In the genomic region with DNA sequence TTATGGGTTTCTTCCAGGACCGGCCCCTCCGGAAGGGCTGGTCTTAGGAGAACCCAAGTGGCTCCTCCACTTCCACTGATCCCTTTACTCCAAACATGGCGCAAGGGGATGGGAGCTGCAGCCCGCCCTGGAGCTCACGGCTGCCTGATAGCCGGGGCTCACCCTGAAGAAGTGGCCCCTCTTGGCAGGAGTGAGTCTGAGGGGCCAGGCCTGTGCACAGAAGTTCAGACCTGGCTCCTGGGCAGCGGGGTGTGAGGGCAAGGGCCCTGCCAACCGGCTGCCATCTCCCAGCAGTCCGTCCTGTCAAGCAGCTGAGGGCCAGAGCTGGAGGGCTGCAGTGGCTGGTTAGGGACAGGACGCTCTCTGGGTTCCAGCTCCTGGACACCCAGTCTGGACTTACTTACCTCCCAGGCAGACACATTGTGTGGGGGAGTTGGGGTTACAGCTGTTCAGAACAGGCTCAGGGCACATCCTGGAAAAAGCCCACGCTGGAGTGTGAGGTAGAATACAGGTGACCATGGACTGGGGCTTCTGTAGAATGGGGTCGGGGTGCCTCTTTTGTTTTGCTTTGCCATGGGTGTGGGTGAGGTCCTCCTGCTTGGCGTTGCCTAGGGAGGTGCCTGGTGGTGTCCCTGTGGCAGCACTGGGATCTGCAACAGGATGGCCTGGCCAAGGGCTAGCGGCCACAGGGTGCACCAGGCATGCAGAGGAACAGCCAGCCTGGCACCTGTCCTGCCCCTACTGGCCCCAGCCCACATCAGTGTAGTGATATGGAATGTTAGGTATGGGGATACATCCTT, we compare ENCODE assay signal across 1 cellular context.
TF ChIP-seq lines count a peak whose summit lies in the region.

No MANE protein-coding gene starts in this region.

TF ChIP-seq in HepG2, 621 proteins besides CTCF, POLR2A, EP300 and RAD21 (continued from another document and continues in another):
- TF ChIP-seq, protein P1, sequence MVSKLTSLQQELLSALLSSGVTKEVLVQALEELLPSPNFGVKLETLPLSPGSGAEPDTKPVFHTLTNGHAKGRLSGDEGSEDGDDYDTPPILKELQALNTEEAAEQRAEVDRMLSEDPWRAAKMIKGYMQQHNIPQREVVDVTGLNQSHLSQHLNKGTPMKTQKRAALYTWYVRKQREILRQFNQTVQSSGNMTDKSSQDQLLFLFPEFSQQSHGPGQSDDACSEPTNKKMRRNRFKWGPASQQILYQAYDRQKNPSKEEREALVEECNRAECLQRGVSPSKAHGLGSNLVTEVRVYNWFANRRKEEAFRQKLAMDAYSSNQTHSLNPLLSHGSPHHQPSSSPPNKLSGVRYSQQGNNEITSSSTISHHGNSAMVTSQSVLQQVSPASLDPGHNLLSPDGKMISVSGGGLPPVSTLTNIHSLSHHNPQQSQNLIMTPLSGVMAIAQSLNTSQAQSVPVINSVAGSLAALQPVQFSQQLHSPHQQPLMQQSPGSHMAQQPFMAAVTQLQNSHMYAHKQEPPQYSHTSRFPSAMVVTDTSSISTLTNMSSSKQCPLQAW (CRISPR knock-in tag; IDR thresholded peaks at IDR 0.05): peak; percentile 44; the same call in 1 of the 2 replicates
- TF ChIP-seq ZC3H13 (CRISPR knock-in tag; IDR thresholded peaks at IDR 0.05) (peak; percentile 60), FIP1L1 (IDR thresholded peaks at IDR 0.05; ENCODE audit: borderline replicate concordance, insufficient read depth, low read depth, low read length) (no peak), IKZF1 (IDR thresholded peaks at IDR 0.05) (no peak), ZFYVE20 (CRISPR knock-in tag; IDR thresholded peaks at IDR 0.05; ENCODE audit: borderline replicate concordance, low read depth) (0 out of 2 replicates have a peak, but pooled peaks have one; percentile 41), POGZ (CRISPR knock-in tag; IDR thresholded peaks at IDR 0.05) (0 out of 2 replicates have a peak, but pooled peaks have one; percentile 22), ZSCAN21 (CRISPR knock-in tag; IDR thresholded peaks at IDR 0.05; ENCODE audit: borderline replicate concordance) (0 out of 2 replicates have a peak, but pooled peaks have one; percentile 36), ZNF547 (CRISPR knock-in tag; IDR thresholded peaks at IDR 0.05) (peak; percentile 31; the same call in 1 of the 2 replicates), SRSF1 (optimal IDR thresholded peaks at IDR 0.05; ENCODE audit: low read depth, low read length) (peak; percentile 23), ZNF383 (CRISPR knock-in tag; IDR thresholded peaks at IDR 0.05; ENCODE audit: borderline replicate concordance) (no peak), ASH2L (IDR thresholded peaks at IDR 0.05; ENCODE audit: insufficient read length, low read depth, low read length) (no peak), HNRNPH1 (optimal IDR thresholded peaks at IDR 0.05; ENCODE audit: low read depth, low read length) (peak; percentile 18), PAF1 (CRISPR knock-in tag; IDR thresholded peaks at IDR 0.05) (peak; percentile 34; the same call in 1 of the 2 replicates), ZNF468 (CRISPR knock-in tag; IDR thresholded peaks at IDR 0.05) (0 out of 2 replicates have a peak, but pooled peaks have one; percentile 66), RFXAP (CRISPR knock-in tag; IDR thresholded peaks at IDR 0.05; ENCODE audit: borderline replicate concordance) (peak; percentile 26; the same call in 1 of the 2 replicates), CEBPB (IDR thresholded peaks at IDR 0.05; ENCODE audit: borderline replicate concordance, low read depth, low read length) (no peak), KAT7 (CRISPR knock-in tag; IDR thresholded peaks at IDR 0.05; ENCODE audit: borderline replicate concordance) (no peak), ZFP41 (CRISPR knock-in tag; IDR thresholded peaks at IDR 0.05; ENCODE audit: borderline replicate concordance) (0 out of 2 replicates have a peak, but pooled peaks have one; percentile 61), AGO2 (optimal IDR thresholded peaks at IDR 0.05; ENCODE audit: low read depth, low read length) (peak; percentile 84), ZNF781 (CRISPR knock-in tag; IDR thresholded peaks at IDR 0.05; ENCODE audit: borderline replicate concordance, not compliant biosample characterization) (peak; percentile 68), NONO (IDR thresholded peaks at IDR 0.05) (no peak), NONO (CRISPR knock-in tag; conservative IDR thresholded peaks at IDR 0.05) (peak; percentile 3; the same call in 1 of the 2 replicates)
- TF ChIP-seq, protein P2, sequence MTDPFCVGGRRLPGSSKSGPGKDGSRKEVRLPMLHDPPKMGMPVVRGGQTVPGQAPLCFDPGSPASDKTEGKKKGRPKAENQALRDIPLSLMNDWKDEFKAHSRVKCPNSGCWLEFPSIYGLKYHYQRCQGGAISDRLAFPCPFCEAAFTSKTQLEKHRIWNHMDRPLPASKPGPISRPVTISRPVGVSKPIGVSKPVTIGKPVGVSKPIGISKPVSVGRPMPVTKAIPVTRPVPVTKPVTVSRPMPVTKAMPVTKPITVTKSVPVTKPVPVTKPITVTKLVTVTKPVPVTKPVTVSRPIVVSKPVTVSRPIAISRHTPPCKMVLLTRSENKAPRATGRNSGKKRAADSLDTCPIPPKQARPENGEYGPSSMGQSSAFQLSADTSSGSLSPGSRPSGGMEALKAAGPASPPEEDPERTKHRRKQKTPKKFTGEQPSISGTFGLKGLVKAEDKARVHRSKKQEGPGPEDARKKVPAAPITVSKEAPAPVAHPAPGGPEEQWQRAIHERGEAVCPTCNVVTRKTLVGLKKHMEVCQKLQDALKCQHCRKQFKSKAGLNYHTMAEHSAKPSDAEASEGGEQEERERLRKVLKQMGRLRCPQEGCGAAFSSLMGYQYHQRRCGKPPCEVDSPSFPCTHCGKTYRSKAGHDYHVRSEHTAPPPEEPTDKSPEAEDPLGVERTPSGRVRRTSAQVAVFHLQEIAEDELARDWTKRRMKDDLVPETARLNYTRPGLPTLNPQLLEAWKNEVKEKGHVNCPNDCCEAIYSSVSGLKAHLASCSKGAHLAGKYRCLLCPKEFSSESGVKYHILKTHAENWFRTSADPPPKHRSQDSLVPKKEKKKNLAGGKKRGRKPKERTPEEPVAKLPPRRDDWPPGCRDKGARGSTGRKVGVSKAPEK (CRISPR knock-in tag; IDR thresholded peaks at IDR 0.05; ENCODE audit: borderline replicate concordance): 0 out of 2 replicates have a peak, but pooled peaks have one; percentile 55
- TF ChIP-seq, protein P3, sequence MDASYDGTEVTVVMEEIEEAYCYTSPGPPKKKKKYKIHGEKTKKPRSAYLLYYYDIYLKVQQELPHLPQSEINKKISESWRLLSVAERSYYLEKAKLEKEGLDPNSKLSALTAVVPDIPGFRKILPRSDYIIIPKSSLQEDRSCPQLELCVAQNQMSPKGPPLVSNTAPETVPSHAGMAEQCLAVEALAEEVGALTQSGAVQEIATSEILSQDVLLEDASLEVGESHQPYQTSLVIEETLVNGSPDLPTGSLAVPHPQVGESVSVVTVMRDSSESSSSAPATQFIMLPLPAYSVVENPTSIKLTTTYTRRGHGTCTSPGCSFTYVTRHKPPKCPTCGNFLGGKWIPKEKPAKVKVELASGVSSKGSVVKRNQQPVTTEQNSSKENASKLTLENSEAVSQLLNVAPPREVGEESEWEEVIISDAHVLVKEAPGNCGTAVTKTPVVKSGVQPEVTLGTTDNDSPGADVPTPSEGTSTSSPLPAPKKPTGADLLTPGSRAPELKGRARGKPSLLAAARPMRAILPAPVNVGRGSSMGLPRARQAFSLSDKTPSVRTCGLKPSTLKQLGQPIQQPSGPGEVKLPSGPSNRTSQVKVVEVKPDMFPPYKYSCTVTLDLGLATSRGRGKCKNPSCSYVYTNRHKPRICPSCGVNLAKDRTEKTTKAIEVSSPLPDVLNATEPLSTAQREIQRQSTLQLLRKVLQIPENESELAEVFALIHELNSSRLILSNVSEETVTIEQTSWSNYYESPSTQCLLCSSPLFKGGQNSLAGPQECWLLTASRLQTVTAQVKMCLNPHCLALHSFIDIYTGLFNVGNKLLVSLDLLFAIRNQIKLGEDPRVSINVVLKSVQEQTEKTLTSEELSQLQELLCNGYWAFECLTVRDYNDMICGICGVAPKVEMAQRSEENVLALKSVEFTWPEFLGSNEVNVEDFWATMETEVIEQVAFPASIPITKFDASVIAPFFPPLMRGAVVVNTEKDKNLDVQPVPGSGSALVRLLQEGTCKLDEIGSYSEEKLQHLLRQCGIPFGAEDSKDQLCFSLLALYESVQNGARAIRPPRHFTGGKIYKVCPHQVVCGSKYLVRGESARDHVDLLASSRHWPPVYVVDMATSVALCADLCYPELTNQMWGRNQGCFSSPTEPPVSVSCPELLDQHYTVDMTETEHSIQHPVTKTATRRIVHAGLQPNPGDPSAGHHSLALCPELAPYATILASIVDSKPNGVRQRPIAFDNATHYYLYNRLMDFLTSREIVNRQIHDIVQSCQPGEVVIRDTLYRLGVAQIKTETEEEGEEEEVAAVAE (CRISPR knock-in tag; IDR thresholded peaks at IDR 0.05; ENCODE audit: borderline replicate concordance): no peak
- TF ChIP-seq, protein P4, sequence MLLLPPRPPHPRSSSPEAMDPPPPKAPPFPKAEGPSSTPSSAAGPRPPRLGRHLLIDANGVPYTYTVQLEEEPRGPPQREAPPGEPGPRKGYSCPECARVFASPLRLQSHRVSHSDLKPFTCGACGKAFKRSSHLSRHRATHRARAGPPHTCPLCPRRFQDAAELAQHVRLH (CRISPR knock-in tag; IDR thresholded peaks at IDR 0.05; ENCODE audit: borderline replicate concordance, low read depth): 0 out of 2 replicates have a peak, but pooled peaks have one; percentile 9
- TF ChIP-seq, protein P5, sequence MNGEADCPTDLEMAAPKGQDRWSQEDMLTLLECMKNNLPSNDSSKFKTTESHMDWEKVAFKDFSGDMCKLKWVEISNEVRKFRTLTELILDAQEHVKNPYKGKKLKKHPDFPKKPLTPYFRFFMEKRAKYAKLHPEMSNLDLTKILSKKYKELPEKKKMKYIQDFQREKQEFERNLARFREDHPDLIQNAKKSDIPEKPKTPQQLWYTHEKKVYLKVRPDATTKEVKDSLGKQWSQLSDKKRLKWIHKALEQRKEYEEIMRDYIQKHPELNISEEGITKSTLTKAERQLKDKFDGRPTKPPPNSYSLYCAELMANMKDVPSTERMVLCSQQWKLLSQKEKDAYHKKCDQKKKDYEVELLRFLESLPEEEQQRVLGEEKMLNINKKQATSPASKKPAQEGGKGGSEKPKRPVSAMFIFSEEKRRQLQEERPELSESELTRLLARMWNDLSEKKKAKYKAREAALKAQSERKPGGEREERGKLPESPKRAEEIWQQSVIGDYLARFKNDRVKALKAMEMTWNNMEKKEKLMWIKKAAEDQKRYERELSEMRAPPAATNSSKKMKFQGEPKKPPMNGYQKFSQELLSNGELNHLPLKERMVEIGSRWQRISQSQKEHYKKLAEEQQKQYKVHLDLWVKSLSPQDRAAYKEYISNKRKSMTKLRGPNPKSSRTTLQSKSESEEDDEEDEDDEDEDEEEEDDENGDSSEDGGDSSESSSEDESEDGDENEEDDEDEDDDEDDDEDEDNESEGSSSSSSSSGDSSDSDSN (CRISPR knock-in tag; IDR thresholded peaks at IDR 0.05): 0 out of 2 replicates have a peak, but pooled peaks have one; percentile 28
- TF ChIP-seq, protein P6, sequence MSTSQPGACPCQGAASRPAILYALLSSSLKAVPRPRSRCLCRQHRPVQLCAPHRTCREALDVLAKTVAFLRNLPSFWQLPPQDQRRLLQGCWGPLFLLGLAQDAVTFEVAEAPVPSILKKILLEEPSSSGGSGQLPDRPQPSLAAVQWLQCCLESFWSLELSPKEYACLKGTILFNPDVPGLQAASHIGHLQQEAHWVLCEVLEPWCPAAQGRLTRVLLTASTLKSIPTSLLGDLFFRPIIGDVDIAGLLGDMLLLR (CRISPR knock-in tag; IDR thresholded peaks at IDR 0.05): peak; percentile 67; the same call in 1 of the 2 replicates
- TF ChIP-seq, protein P7, sequence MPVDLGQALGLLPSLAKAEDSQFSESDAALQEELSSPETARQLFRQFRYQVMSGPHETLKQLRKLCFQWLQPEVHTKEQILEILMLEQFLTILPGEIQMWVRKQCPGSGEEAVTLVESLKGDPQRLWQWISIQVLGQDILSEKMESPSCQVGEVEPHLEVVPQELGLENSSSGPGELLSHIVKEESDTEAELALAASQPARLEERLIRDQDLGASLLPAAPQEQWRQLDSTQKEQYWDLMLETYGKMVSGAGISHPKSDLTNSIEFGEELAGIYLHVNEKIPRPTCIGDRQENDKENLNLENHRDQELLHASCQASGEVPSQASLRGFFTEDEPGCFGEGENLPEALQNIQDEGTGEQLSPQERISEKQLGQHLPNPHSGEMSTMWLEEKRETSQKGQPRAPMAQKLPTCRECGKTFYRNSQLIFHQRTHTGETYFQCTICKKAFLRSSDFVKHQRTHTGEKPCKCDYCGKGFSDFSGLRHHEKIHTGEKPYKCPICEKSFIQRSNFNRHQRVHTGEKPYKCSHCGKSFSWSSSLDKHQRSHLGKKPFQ (CRISPR knock-in tag; IDR thresholded peaks at IDR 0.05; ENCODE audit: insufficient replicate concordance): no peak
- TF ChIP-seq, protein P8, sequence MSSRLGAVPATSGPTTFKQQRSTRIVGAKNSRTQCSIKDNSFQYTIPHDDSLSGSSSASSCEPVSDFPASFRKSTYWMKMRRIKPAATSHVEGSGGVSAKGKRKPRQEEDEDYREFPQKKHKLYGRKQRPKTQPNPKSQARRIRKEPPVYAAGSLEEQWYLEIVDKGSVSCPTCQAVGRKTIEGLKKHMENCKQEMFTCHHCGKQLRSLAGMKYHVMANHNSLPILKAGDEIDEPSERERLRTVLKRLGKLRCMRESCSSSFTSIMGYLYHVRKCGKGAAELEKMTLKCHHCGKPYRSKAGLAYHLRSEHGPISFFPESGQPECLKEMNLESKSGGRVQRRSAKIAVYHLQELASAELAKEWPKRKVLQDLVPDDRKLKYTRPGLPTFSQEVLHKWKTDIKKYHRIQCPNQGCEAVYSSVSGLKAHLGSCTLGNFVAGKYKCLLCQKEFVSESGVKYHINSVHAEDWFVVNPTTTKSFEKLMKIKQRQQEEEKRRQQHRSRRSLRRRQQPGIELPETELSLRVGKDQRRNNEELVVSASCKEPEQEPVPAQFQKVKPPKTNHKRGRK (CRISPR knock-in tag; IDR thresholded peaks at IDR 0.05): no peak
- TF ChIP-seq, protein P9, sequence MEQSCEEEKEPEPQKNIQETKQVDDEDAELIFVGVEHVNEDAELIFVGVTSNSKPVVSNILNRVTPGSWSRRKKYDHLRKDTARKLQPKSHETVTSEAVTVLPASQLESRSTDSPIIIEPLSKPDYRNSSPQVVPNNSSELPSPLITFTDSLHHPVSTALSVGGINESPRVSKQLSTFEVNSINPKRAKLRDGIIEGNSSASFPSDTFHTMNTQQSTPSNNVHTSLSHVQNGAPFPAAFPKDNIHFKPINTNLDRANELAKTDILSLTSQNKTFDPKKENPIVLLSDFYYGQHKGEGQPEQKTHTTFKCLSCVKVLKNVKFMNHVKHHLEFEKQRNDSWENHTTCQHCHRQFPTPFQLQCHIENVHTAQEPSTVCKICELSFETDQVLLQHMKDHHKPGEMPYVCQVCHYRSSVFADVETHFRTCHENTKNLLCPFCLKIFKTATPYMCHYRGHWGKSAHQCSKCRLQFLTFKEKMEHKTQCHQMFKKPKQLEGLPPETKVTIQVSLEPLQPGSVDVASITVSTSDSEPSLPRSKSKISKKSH (CRISPR knock-in tag; IDR thresholded peaks at IDR 0.05; ENCODE audit: borderline replicate concordance): peak; percentile 28; the same call in 1 of the 2 replicates
- TF ChIP-seq, protein P10, sequence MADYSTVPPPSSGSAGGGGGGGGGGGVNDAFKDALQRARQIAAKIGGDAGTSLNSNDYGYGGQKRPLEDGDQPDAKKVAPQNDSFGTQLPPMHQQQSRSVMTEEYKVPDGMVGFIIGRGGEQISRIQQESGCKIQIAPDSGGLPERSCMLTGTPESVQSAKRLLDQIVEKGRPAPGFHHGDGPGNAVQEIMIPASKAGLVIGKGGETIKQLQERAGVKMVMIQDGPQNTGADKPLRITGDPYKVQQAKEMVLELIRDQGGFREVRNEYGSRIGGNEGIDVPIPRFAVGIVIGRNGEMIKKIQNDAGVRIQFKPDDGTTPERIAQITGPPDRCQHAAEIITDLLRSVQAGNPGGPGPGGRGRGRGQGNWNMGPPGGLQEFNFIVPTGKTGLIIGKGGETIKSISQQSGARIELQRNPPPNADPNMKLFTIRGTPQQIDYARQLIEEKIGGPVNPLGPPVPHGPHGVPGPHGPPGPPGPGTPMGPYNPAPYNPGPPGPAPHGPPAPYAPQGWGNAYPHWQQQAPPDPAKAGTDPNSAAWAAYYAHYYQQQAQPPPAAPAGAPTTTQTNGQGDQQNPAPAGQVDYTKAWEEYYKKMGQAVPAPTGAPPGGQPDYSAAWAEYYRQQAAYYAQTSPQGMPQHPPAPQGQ (CRISPR knock-in tag; IDR thresholded peaks at IDR 0.05; ENCODE audit: borderline replicate concordance): 0 out of 2 replicates have a peak, but pooled peaks have one; percentile 56
